ENCODE assay signal across 8 cellular contexts in genomic region chr4:2800691-2801596, GRCh38. TPM values are rescaled to one million over a fixed set of nuclear protein-coding genes. Genes with fewer than 3 reads are reported as not detected.
A peak's percentile ranks its signal among the peaks of the same experiment; 100 is the strongest.
DNase-seq lines count a peak whose midpoint lies in the region; ATAC-seq, FAIRE-seq and TF ChIP-seq lines count a peak whose summit lies in the region.

No MANE protein-coding gene starts in this region.

- peaks cover 58% of the 10 kb centered on the region for H3K4me1 ChIP-seq in hepatocyte (ENCODE audit: insufficient read depth)
- H3K4me1 ChIP-seq in Caco-2: 0 out of 2 replicates have a peak, but pooled peaks cover 3% of the 10 kb centered on the region

- no TSS peak for BruUV-seq in Caco-2 (replicated peaks; lab: Mats Ljungman, UMichigan)

- peak; percentile 54 to 64 for ATAC-seq in activated T-cell treated with anti-CD3 and anti-CD28 coated beads, Interleukin-2, amount 50 U/mL, for 72 hours (replicated peaks in 1 of 2)
- peak; percentile 83 for ATAC-seq in sciatic nerve

- H3K4me1 Mint-ChIP-seq in activated T-cell treated with anti-CD3 and anti-CD28 coated beads, Interleukin-2, amount 50 U/mL, for 72 hours (ENCODE audit: low read depth): peaks cover 40% of the 10 kb centered on the region
- H3K4me1 Mint-ChIP-seq in Caco-2 (ENCODE audit: low read depth, unreplicated experiment): no peaks in the 10 kb centered on the region

- H3K36me3 ChIP-seq in KOPT-K1 (ENCODE audit: insufficient read depth, low read length) (no peaks in the 10 kb centered on the region), hepatocyte (replicated peaks; ENCODE audit: insufficient read depth, low read depth) (no peaks in the 10 kb centered on the region), Caco-2 (ENCODE audit: control insufficient read depth, insufficient read depth, low read length) (no peaks in the 10 kb centered on the region)

- H3K9me3 Mint-ChIP-seq in activated T-cell treated with anti-CD3 and anti-CD28 coated beads, Interleukin-2, amount 50 U/mL, for 72 hours: no peaks in the 10 kb centered on the region
- no peaks in the 10 kb centered on the region for H3K9me3 Mint-ChIP-seq in Caco-2 (ENCODE audit: unreplicated experiment)

- H3K27ac ChIP-seq in KOPT-K1 (ENCODE audit: low read depth, low read length, poor library complexity, severe bottlenecking) (peak overlapping the region; percentile 68), hepatocyte (peak overlapping the region; percentile 94)

- H3K4me2 ChIP-seq in hepatocyte: peak overlapping the region; percentile 61

- 28% methylated on average over 26 of the region's 29 CpGs for WGBS in hepatocyte (ENCODE audit: low lambda C conversion rate, missing lambda C conversion rate)

- intact Hi-C loops in sciatic nerve (cut with DNase I): no loop called here
- intact Hi-C loops in Caco-2 (cut with micrococcal nuclease; ENCODE audit: unreplicated experiment): no loop called here

- peak overlapping the region; percentile 14 for H2AFZ ChIP-seq in hepatocyte

- no peaks in the 10 kb centered on the region for H4K20me1 ChIP-seq in hepatocyte (ENCODE audit: insufficient read depth, poor library complexity, severe bottlenecking)

- CTCF ChIA-PET in Caco-2 (lab: Charles Lee): no interaction called here

- H3K27me3 ChIP-seq in hepatocyte (no peaks in the 10 kb centered on the region), Caco-2 (replicated peaks; ENCODE audit: control insufficient read depth, insufficient read depth, low read length) (no peaks in the 10 kb centered on the region)

- peaks cover 0 to 2% of the 10 kb centered on the region in 2 donors for H3K36me3 Mint-ChIP-seq in activated T-cell treated with anti-CD3 and anti-CD28 coated beads, Interleukin-2, amount 50 U/mL, for 72 hours (ENCODE audit: insufficient read depth in 2 of 2)
- no peaks in the 10 kb centered on the region for H3K36me3 Mint-ChIP-seq in Caco-2 (ENCODE audit: insufficient read depth, unreplicated experiment)

- POLR2A ChIA-PET in Caco-2 (lab: Charles Lee): no interaction called here

- TF ChIP-seq CTCF in hepatocyte (IDR thresholded peaks at IDR 0.05; ENCODE audit: poor library complexity) (no peak), D721Med (IDR thresholded peaks at IDR 0.05; ENCODE audit: insufficient read depth, missing control alignments) (no peak), Caco-2 (IDR thresholded peaks at IDR 0.05; ENCODE audit: insufficient read depth in 1 of 2, low read depth in 1 of 2, low read length in 1 of 2, severe bottlenecking in 1 of 2, unreplicated experiment in 1 of 2) (no peak)

- H3K4me3 Mint-ChIP-seq in activated T-cell treated with anti-CD3 and anti-CD28 coated beads, Interleukin-2, amount 50 U/mL, for 72 hours: peak overlapping the region; percentile 41 to 65
- no peak overlapping the region for H3K4me3 Mint-ChIP-seq in Caco-2 (ENCODE audit: unreplicated experiment)

- H3K79me2 ChIP-seq in hepatocyte: peaks cover 36% of the 10 kb centered on the region

- H3K27ac Mint-ChIP-seq in activated T-cell treated with anti-CD3 and anti-CD28 coated beads, Interleukin-2, amount 50 U/mL, for 72 hours: peak overlapping the region; percentile 42
- no peak overlapping the region for H3K27ac Mint-ChIP-seq in Caco-2 (ENCODE audit: unreplicated experiment)

- no peak for FAIRE-seq in D721Med (lab: Jason Lieb, UNC)

- H3K9me3 ChIP-seq in KOPT-K1 (ENCODE audit: insufficient read depth, low read length, poor library complexity, severe bottlenecking) (no peaks in the 10 kb centered on the region), hepatocyte (ENCODE audit: low read depth) (no peaks in the 10 kb centered on the region), Caco-2 (no peaks in the 10 kb centered on the region)

- no peaks in the 10 kb centered on the region for H3K9me2 ChIP-seq in hepatocyte (replicated peaks; ENCODE audit: insufficient read depth)

- DNase-seq in activated T-cell treated with anti-CD3 and anti-CD28 coated beads, Interleukin-2, amount 50 U/mL, for 72 hours: peak; percentile 46 to 53
- no peak for DNase-seq in activated T-cell treated with anti-CD3 and anti-CD28 coated beads, Interleukin-2, amount 50 U/mL, for 48 hours
- peak; percentile 57 for DNase-seq in amniotic epithelial cell (ENCODE audit: low read depth)
- DNase-seq in hepatocyte (ENCODE audit: low spot score): peak; percentile 80
- peak; percentile 90 for DNase-seq in sciatic nerve (ENCODE audit: low spot score)
- no peak for DNase-seq in D721Med (ENCODE audit: insufficient read length, low spot score)
- no peak for DNase-seq in Caco-2

- no peaks in the 10 kb centered on the region for H3K27me3 Mint-ChIP-seq in activated T-cell treated with anti-CD3 and anti-CD28 coated beads, Interleukin-2, amount 50 U/mL, for 72 hours (ENCODE audit: low read depth)
- H3K27me3 Mint-ChIP-seq in Caco-2 (ENCODE audit: insufficient read depth, unreplicated experiment): no peaks in the 10 kb centered on the region

- H3K4me3 ChIP-seq in hepatocyte (no peak overlapping the region), Caco-2 (ENCODE audit: low read depth, low read length) (no peak overlapping the region)

RNA-seq across cellular contexts. Expression of gene SH3BP2, which starts 8.1 kb away (rescaled TPM):
- total RNA-seq in activated T-cell treated with anti-CD3 and anti-CD28 coated beads, Interleukin-2, amount 50 U/mL, for 72 hours: 10 to 100 TPM; 60.7 to 65.6 TPM
- 15.0 and 25.7 TPM in 2 replicates for total RNA-seq in hepatocyte
- polyA plus RNA-seq in hepatocyte: 24.3 and 29.6 TPM in 2 replicates
- 82.7 TPM for total RNA-seq in sciatic nerve
- total RNA-seq in Caco-2 (2022): 44.4 and 48.5 TPM in 2 replicates

RNA-seq across cellular contexts. Expression of gene ADD1, which starts 42.7 kb away (rescaled TPM):
- 100 to 1,000 TPM; 281 to 282 TPM for total RNA-seq in activated T-cell treated with anti-CD3 and anti-CD28 coated beads, Interleukin-2, amount 50 U/mL, for 72 hours
- total RNA-seq in hepatocyte (143 and 179 TPM in 2 replicates), sciatic nerve (429 TPM), Caco-2 (2022) (222 and 242 TPM in 2 replicates)
- 174 and 208 TPM in 2 replicates for polyA plus RNA-seq in hepatocyte

RNA-seq across cellular contexts. Expression of gene TNIP2, which starts 44.8 kb away (rescaled TPM):
- total RNA-seq in activated T-cell treated with anti-CD3 and anti-CD28 coated beads, Interleukin-2, amount 50 U/mL, for 72 hours: 10 to 100 TPM; 72.3 to 85.8 TPM
- total RNA-seq in hepatocyte (38.2 and 42.7 TPM in 2 replicates), sciatic nerve (34.9 TPM), Caco-2 (2022) (35.8 and 36.3 TPM in 2 replicates)
- polyA plus RNA-seq in hepatocyte: 43.0 and 50.8 TPM in 2 replicates

Comparison
In these comparisons a context has a peak if more than half of its experiments do, and no peak if none do; other contexts are left out.
1. DNase-seq: peak in activated T-cell treated with anti-CD3 and anti-CD28 coated beads, Interleukin-2, amount 50 U/mL, for 72 hours (2 of 2), amniotic epithelial cell (single experiment), hepatocyte (single experiment) and sciatic nerve (single experiment); none in activated T-cell treated with anti-CD3 and anti-CD28 coated beads, Interleukin-2, amount 50 U/mL, for 48 hours (0 of 2), D721Med (single experiment) and Caco-2 (0 of 2).